ENCODE assay signal across 26 cellular contexts in genomic region chr14:24037658-24038037, GRCh38. TPM values are rescaled to one million over a fixed set of nuclear protein-coding genes. Genes with fewer than 3 reads are reported as not detected.
DNase-seq lines count a peak whose midpoint lies in the region; ATAC-seq and TF ChIP-seq lines count a peak whose summit lies in the region.
"Had no signal": no experiment of that assay in that cellular context is flagged by ENCODE, and none has a peak within 500 bp of the region (broad histone marks: within the 10 kb centered on the region; RNA-seq: fewer than 3 reads in every experiment).

No MANE protein-coding gene starts in this region.

- H3K4me1 Mint-ChIP-seq in CD14-positive monocyte: peaks cover 58% of the 10 kb centered on the region
- peaks cover 11% of the 10 kb centered on the region for H3K4me1 Mint-ChIP-seq in activated naive CD4-positive, alpha-beta T cell treated with anti-CD3 and anti-CD28 coated beads, Interleukin-2, amount 10 ng/mL, durations not matched to agents 7 days and 5 days

- no peak overlapping the region for H3K23ac ChIP-seq in mesenchymal stem cell (ENCODE audit: low read length in 2 of 2)

- H3K27me3 ChIP-seq in mesenchymal stem cell (ENCODE audit: control insufficient read depth in 1 of 2, insufficient read depth in 1 of 2, low read length in 2 of 2) (peaks cover 4 to 8% of the 10 kb centered on the region in 2 experiments), vagina (no peaks in the 10 kb centered on the region)
- H3K27me3 ChIP-seq: breast epithelium, heart right ventricle, thyroid gland had no signal

- in situ Hi-C loops in G401 (cut with HindIII; ENCODE audit: low sequenced_read_pairs): no loop called here

- no peak for TF ChIP-seq POLR2A in vagina (IDR thresholded peaks at IDR 0.05)

- no peak overlapping the region for H2BK5ac ChIP-seq in mesenchymal stem cell (ENCODE audit: low read depth, low read length, poor library complexity, severe bottlenecking)

- no peak overlapping the region for H2AK5ac ChIP-seq in mesenchymal stem cell (ENCODE audit: low read length, severe bottlenecking)

- no peak overlapping the region for H2BK120ac ChIP-seq in mesenchymal stem cell (ENCODE audit: low read depth, low read length)

- DNase-seq in CD14-positive monocyte (ENCODE audit: low spot score) (peak; percentile 30), G401 (ENCODE audit: low spot score) (peak; percentile 68), SHP77 treated with DMSO at 0.1 percent for 48 hours (lab: John Stamatoyannopoulos, UW) (peak; percentile 78), mesenchymal stem cell (no peak), activated gamma-delta T cell (lab: John Stamatoyannopoulos, UW) (no peak), vagina (ENCODE audit: extremely low spot score in 2 of 2) (no peak)
- no peak for DNase-seq in activated naive CD4-positive, alpha-beta T cell treated with anti-CD3 and anti-CD28 coated beads, Interleukin-2, amount 10 ng/mL, durations not matched to agents 7 days and 5 days
- DNase-seq: activated CD4-positive, alpha-beta T cell treated with anti-CD3 and anti-CD28 coated beads, Interleukin-2, amount 10 ng/mL, durations not matched to agents 7 days and 5 days; activated effector memory CD4-positive, alpha-beta T cell treated with Interleukin-2 at 50 U/mL for 16 hours; CD8-positive, alpha-beta memory T cell; heart right ventricle; IMR-90; left ventricle myocardium superior; NCI-H1930; NCI-H526 treated with DMSO at 0.1 percent for 48 hours; SIG-M5; stimulated activated CD4-positive, alpha-beta T cell treated with anti-CD3 and anti-CD28 coated beads, Interleukin-2, amount 100 ng/mL, for 24 hours; stimulated activated naive CD4-positive, alpha-beta T cell treated with Interleukin-2 at 50 U/mL for 16 hours; thyroid gland had no signal

- H4K8ac ChIP-seq in mesenchymal stem cell (ENCODE audit: low read length): no peak overlapping the region

- no peak overlapping the region for H2BK12ac ChIP-seq in mesenchymal stem cell (ENCODE audit: low read length in 2 of 2)

- no peak overlapping the region for H3K9ac ChIP-seq in mesenchymal stem cell (ENCODE audit: low read length)

- no peak overlapping the region for H3K14ac ChIP-seq in mesenchymal stem cell (ENCODE audit: low read length in 2 of 2)

- intact Hi-C loops in CD14-positive monocyte (cut with micrococcal nuclease): no loop called here
- intact Hi-C loops in vagina (cut with DNase I): no loop called here

- 84% methylated on average over 13 of the region's 14 CpGs for WGBS in mesenchymal stem cell

- H3K36me3 ChIP-seq in mesenchymal stem cell (ENCODE audit: control insufficient read depth in 1 of 2, insufficient read depth in 2 of 2, low read depth in 1 of 2, low read length in 2 of 2) (no peaks in the 10 kb centered on the region), vagina (no peaks in the 10 kb centered on the region)
- H3K36me3 ChIP-seq: breast epithelium, heart right ventricle, prostate gland, thyroid gland had no signal

- H3K4me1 ChIP-seq in mesenchymal stem cell (ENCODE audit: control insufficient read depth, insufficient read depth, low read depth, low read length) (no peaks in the 10 kb centered on the region), vagina (peaks cover 21% of the 10 kb centered on the region)
- H3K4me1 ChIP-seq: breast epithelium, prostate gland had no signal

- no peak overlapping the region for H3K4me2 ChIP-seq in mesenchymal stem cell (ENCODE audit: low read length, poor library complexity, severe bottlenecking)

- ATAC-seq in GM18858 (IDR thresholded peaks at IDR 0.05; ENCODE audit: unreplicated experiment): no peak
- ATAC-seq: left ventricle myocardium superior had no signal

- H3K4me3 ChIP-seq in mesenchymal stem cell (ENCODE audit: insufficient read depth in 1 of 2, low read depth in 1 of 2, low read length in 2 of 2) (no peak overlapping the region), vagina (no peak overlapping the region)
- H3K4me3 ChIP-seq: prostate gland had no signal

- H3K36me3 Mint-ChIP-seq in CD14-positive monocyte: no peaks in the 10 kb centered on the region
- no peaks in the 10 kb centered on the region for H3K36me3 Mint-ChIP-seq in activated naive CD4-positive, alpha-beta T cell treated with anti-CD3 and anti-CD28 coated beads, Interleukin-2, amount 10 ng/mL, durations not matched to agents 7 days and 5 days

- H3K18ac ChIP-seq in mesenchymal stem cell (ENCODE audit: low read depth in 1 of 2, low read length in 2 of 2): no peak overlapping the region

- H2BK15ac ChIP-seq in mesenchymal stem cell (ENCODE audit: low read depth, poor library complexity, severe bottlenecking): no peak overlapping the region

- no peak overlapping the region for H3K4me3 Mint-ChIP-seq in CD14-positive monocyte
- H3K4me3 Mint-ChIP-seq in activated naive CD4-positive, alpha-beta T cell treated with anti-CD3 and anti-CD28 coated beads, Interleukin-2, amount 10 ng/mL, durations not matched to agents 7 days and 5 days: no peak overlapping the region

- H4K91ac ChIP-seq in mesenchymal stem cell (ENCODE audit: low read length): peak overlapping the region; percentile 11

- TF ChIP-seq CTCF in CD14-positive monocyte (IDR thresholded peaks at IDR 0.05) (no peak), vagina (IDR thresholded peaks at IDR 0.05) (no peak)

- no peak overlapping the region for H3K27ac Mint-ChIP-seq in CD14-positive monocyte
- H3K27ac Mint-ChIP-seq in activated naive CD4-positive, alpha-beta T cell treated with anti-CD3 and anti-CD28 coated beads, Interleukin-2, amount 10 ng/mL, durations not matched to agents 7 days and 5 days: no peak overlapping the region

- peaks cover 0 to 2% (median 0%) of the 10 kb centered on the region in 7 donors for H3K9me3 Mint-ChIP-seq in CD14-positive monocyte
- peaks cover 10% of the 10 kb centered on the region for H3K9me3 Mint-ChIP-seq in activated naive CD4-positive, alpha-beta T cell treated with anti-CD3 and anti-CD28 coated beads, Interleukin-2, amount 10 ng/mL, durations not matched to agents 7 days and 5 days
- H3K9me3 Mint-ChIP-seq: neural crest cell had no signal

- H3K9me3 ChIP-seq in mesenchymal stem cell (ENCODE audit: control insufficient read depth, low read length): no peaks in the 10 kb centered on the region
- H3K9me3 ChIP-seq in vagina: peaks cover 2% of the 10 kb centered on the region
- H3K9me3 ChIP-seq: prostate gland, thyroid gland had no signal

- H3K27ac ChIP-seq in mesenchymal stem cell (ENCODE audit: low read length, poor library complexity, severe bottlenecking): no peak overlapping the region
- H3K27ac ChIP-seq in vagina: no peak overlapping the region
- H3K27ac ChIP-seq: HL-60 had no signal

- no peak overlapping the region for H2AFZ ChIP-seq in mesenchymal stem cell (ENCODE audit: low read depth, low read length)

- H3K27me3 Mint-ChIP-seq in CD14-positive monocyte (ENCODE audit: low read depth in 3 of 3): peaks cover 0 to 1% (median 0%) of the 10 kb centered on the region in 3 donors
- H3K27me3 Mint-ChIP-seq in activated naive CD4-positive, alpha-beta T cell treated with anti-CD3 and anti-CD28 coated beads, Interleukin-2, amount 10 ng/mL, durations not matched to agents 7 days and 5 days: peaks cover 30% of the 10 kb centered on the region
- H3K27me3 Mint-ChIP-seq: activated CD4-positive, alpha-beta T cell treated with anti-CD3 and anti-CD28 coated beads, Interleukin-2, amount 10 ng/mL, durations not matched to agents 7 days and 5 days had no signal

- H3K79me1 ChIP-seq in mesenchymal stem cell (replicated peaks; ENCODE audit: low read length, poor library complexity, severe bottlenecking): no peaks in the 10 kb centered on the region

- CTCF ChIA-PET in activated naive CD4-positive, alpha-beta T cell treated with anti-CD3 and anti-CD28 coated beads, Interleukin-2, amount 10 ng/mL, durations not matched to agents 7 days and 5 days (lab: Charles Lee): interaction anchor here (0.6 to 1.0 kb wide), 2 partner anchors 43 to 68 kb away, joined by 3 read pairs; no protein-coding TSS in a partner anchor

- H3K4ac ChIP-seq in mesenchymal stem cell (ENCODE audit: low read depth in 1 of 2, low read length in 2 of 2): no peak overlapping the region

RNA-seq across cellular contexts. Expression of gene CARMIL3, which starts 14.2 kb away (rescaled TPM):
- not detected for polyA plus RNA-seq in CD14-positive monocyte
- 0.74 and 1.6 TPM in 2 replicates for total RNA-seq in G401 (2014; rRNA removed; shearing (Covaris generic))
- polyA plus RNA-seq in mesenchymal stem cell (2013, experiment 1 of 2): 0.04 TPM
- 0.01 TPM for polyA plus RNA-seq in mesenchymal stem cell (2013, experiment 2 of 2)
- total RNA-seq in vagina: 1.2 TPM
- polyA plus RNA-seq: IMR-90 had no signal

RNA-seq across cellular contexts. Expression of gene CPNE6, which starts 33.7 kb away (rescaled TPM):
- not detected for polyA plus RNA-seq in CD14-positive monocyte
- not detected in 2 replicates for total RNA-seq in G401 (2014; rRNA removed; shearing (Covaris generic))
- polyA plus RNA-seq in mesenchymal stem cell (2013, experiment 1 of 2): not detected
- not detected for polyA plus RNA-seq in mesenchymal stem cell (2013, experiment 2 of 2)
- total RNA-seq in vagina: not detected
- total RNA-seq: activated CD4-positive, alpha-beta T cell treated with anti-CD3 and anti-CD28 coated beads, Interleukin-2, amount 10 ng/mL, durations not matched to agents 7 days and 5 days; breast epithelium; CD8-positive, alpha-beta memory T cell; dermis microvascular lymphatic vessel endothelial cell; IMR-90; left ventricle myocardium superior; neural crest cell; OCI-LY7 had no signal
- polyA plus RNA-seq: CD8-positive, alpha-beta memory T cell; heart right ventricle; IMR-90 had no signal

RNA-seq across cellular contexts. Expression of gene DHRS4L2, which starts 48.9 kb away (rescaled TPM):
- 10 to 100 TPM; 42.6 to 46.6 TPM for polyA plus RNA-seq in CD14-positive monocyte
- total RNA-seq in G401 (2014; rRNA removed; shearing (Covaris generic)): 17.3 and 28.1 TPM in 2 replicates
- polyA plus RNA-seq in mesenchymal stem cell (2013, experiment 1 of 2): 33.0 TPM
- polyA plus RNA-seq in mesenchymal stem cell (2013, experiment 2 of 2): 34.1 TPM
- total RNA-seq in vagina: 16.7 TPM

RNA-seq across cellular contexts. Expression of gene PCK2, which starts 56.5 kb away (rescaled TPM):
- 10 to 100 TPM; 29.9 to 34.2 TPM for polyA plus RNA-seq in CD14-positive monocyte
- 64.7 and 86.2 TPM in 2 replicates for total RNA-seq in G401 (2014; rRNA removed; shearing (Covaris generic))
- 37.0 TPM for polyA plus RNA-seq in mesenchymal stem cell (2013, experiment 1 of 2)
- 35.2 TPM for polyA plus RNA-seq in mesenchymal stem cell (2013, experiment 2 of 2)
- 18.7 TPM for total RNA-seq in vagina

Comparison
In these comparisons a context has a peak if more than half of its experiments do, and no peak if none do; other contexts are left out.
1. DNase-seq: peak in CD14-positive monocyte (single experiment), G401 (single experiment) and SHP77 treated with DMSO at 0.1 percent for 48 hours (single experiment); none in mesenchymal stem cell (single experiment), activated naive CD4-positive, alpha-beta T cell treated with anti-CD3 and anti-CD28 coated beads, Interleukin-2, amount 10 ng/mL, durations not matched to agents 7 days and 5 days (single experiment), activated gamma-delta T cell (single experiment) and vagina (0 of 2).